Comparison of ENCODE assay signal across 11 cellular contexts in the genomic region with DNA sequence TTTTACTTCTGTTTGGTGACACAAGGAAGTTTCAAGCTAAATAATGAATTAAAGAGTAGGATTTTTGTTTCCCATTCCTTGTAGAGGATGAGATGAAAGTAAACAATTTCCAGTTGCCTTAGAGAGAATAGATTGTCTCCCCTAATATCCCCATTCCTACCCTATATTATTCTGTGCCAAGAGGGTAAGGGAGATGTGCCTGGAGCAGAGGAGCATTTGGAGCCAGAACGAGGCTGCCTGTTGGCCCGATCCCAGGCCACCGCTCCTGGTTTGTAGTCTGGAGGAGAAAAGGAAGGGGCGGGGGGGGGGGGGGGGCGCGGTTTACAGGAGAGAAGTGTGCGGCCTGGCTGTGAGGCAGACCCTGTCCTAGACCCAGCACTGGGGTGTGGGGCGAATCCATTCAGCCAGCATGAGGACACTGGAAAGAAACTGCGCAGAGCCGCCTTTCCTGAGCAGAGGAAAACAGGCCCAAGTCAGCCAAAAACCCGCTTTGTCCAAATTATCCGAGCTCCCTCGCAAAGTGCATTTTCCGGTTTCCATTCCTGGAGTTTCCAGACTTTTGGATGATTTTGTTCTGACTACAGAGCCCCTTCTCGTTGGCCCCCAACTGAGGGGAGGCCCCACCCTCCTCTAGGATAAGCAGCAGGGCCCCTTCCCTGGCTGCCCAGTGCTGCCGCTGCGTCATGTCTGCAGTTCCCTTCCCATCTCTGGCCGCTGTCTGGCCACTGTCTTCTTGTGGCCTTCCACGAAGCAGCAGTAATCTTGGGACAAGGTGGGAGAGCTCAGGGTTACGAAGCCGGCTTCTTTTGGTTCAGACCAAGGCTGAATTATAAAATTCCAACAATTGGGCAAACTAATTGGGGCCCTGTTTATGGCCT. TPM values are rescaled to one million over a fixed set of nuclear protein-coding genes. Genes with fewer than 3 reads are reported as not detected.
A peak's percentile ranks its signal among the peaks of the same experiment; 100 is the strongest.
DNase-seq lines count a peak whose midpoint lies in the region; ATAC-seq, FAIRE-seq and TF ChIP-seq lines count a peak whose summit lies in the region.
"Had no signal": no experiment of that assay in that cellular context is flagged by ENCODE, and none has a peak within 500 bp of the region (broad histone marks: within the 10 kb centered on the region; RNA-seq: fewer than 3 reads in every experiment).

No MANE protein-coding gene starts in this region.

- H3K27me3 ChIP-seq in breast epithelium: no peaks in the 10 kb centered on the region
- H3K27me3 ChIP-seq in subcutaneous abdominal adipose tissue (ENCODE audit: control insufficient read depth in 5 of 5, insufficient read depth in 4 of 5, low read length in 5 of 5): no peaks in the 10 kb centered on the region

- H3K4me3 ChIP-seq in HFF-Myc (replicated peaks; ENCODE audit: low read depth, low read length) (peak overlapping the region; percentile 16), breast epithelium (peak overlapping the region in 2 of 3 donors; percentile 37 to 57), subcutaneous abdominal adipose tissue (ENCODE audit: low read depth in 1 of 5, low read length in 5 of 5) (peak overlapping the region in 4 of 5 donors; percentile 8 to 48 (median 18))

- H3K36me3 ChIP-seq in breast epithelium (no peaks in the 10 kb centered on the region), subcutaneous abdominal adipose tissue (ENCODE audit: control insufficient read depth in 5 of 5, insufficient read depth in 5 of 5, low read length in 5 of 5) (no peaks in the 10 kb centered on the region)

- TF ChIP-seq CTCF in HFF-Myc (IDR thresholded peaks at IDR 0.05; ENCODE audit: low read depth, low read length, missing control alignments) (no peak), breast epithelium (IDR thresholded peaks at IDR 0.05) (no peak)

- intact Hi-C loops in breast epithelium (cut with DNase I; ENCODE audit: low total_unique reads): no loop called here

- no peaks in the 10 kb centered on the region for H3K9me3 ChIP-seq in breast epithelium
- H3K9me3 ChIP-seq in subcutaneous abdominal adipose tissue (ENCODE audit: control insufficient read depth in 5 of 5, low read length in 5 of 5): no peaks in the 10 kb centered on the region

- no peak for ATAC-seq in GM19328 (IDR thresholded peaks at IDR 0.05; ENCODE audit: unreplicated experiment)

- H3K27ac ChIP-seq in breast epithelium (peak overlapping the region; percentile 92 to 95), subcutaneous abdominal adipose tissue (ENCODE audit: low read depth, low read length) (peak overlapping the region; percentile 99)

- DNase-seq in HFF-Myc (ENCODE audit: extremely low read depth, low read depth) (no peak), breast epithelium (ENCODE audit: low spot score in 2 of 2) (peak in 1 of 2 donors; percentile 71), iPS-NIHi7 (ENCODE audit: extremely low spot score) (peak; percentile 31), H54 (ENCODE audit: insufficient read length, low spot score) (no peak), DMS79 treated with DMSO at 0.1 percent for 48 hours (lab: John Stamatoyannopoulos, UW) (no peak)
- no peak for DNase-seq in stimulated activated CD4-positive, alpha-beta T cell treated with anti-CD3 and anti-CD28 coated beads, Interleukin-4, amount 100 ng/mL, for 1 hour
- DNase-seq: activated naive CD4-positive, alpha-beta T cell treated with anti-CD3 and anti-CD28 coated beads for 36 hours; GDM1; stimulated activated CD4-positive, alpha-beta T cell treated with anti-CD3 and anti-CD28 coated beads, Interleukin-12 subunit alpha, Interleukin-12 subunit beta, amount 100 ng/mL, for 4 hours had no signal

- no peak for FAIRE-seq in H54 (lab: Jason Lieb, UNC)

- H3K4me1 ChIP-seq in breast epithelium (peaks cover 17 to 28% of the 10 kb centered on the region in 2 donors), subcutaneous abdominal adipose tissue (ENCODE audit: control insufficient read depth in 5 of 5, insufficient read depth in 5 of 5, low read length in 5 of 5) (peaks cover 15 to 98% (median 95%) of the 10 kb centered on the region in 5 donors)

- TF ChIP-seq POLR2A in breast epithelium (IDR thresholded peaks at IDR 0.05): no peak
- no peak for TF ChIP-seq POLR2A in H54 (IDR thresholded peaks at IDR 0.05; ENCODE audit: low read depth, low read length)

- H3K9ac ChIP-seq in subcutaneous abdominal adipose tissue (ENCODE audit: low read length in 5 of 5): peak overlapping the region in 4 of 5 donors; percentile 26 to 71 (median 56)

RNA-seq across cellular contexts. Expression of a gene that starts 23.0 kb away (rescaled TPM):
- 10 to 100 TPM; 43.6 to 53.9 (median 52.8) TPM for total RNA-seq in breast epithelium

RNA-seq across cellular contexts. Expression of a gene that starts 48.9 kb away (rescaled TPM):
- not detected for total RNA-seq in breast epithelium
- total RNA-seq: activated naive CD4-positive, alpha-beta T cell treated with anti-CD3 and anti-CD28 coated beads for 36 hours had no signal
